Comparison of ENCODE assay signal across 10 cellular contexts in the genomic region with DNA sequence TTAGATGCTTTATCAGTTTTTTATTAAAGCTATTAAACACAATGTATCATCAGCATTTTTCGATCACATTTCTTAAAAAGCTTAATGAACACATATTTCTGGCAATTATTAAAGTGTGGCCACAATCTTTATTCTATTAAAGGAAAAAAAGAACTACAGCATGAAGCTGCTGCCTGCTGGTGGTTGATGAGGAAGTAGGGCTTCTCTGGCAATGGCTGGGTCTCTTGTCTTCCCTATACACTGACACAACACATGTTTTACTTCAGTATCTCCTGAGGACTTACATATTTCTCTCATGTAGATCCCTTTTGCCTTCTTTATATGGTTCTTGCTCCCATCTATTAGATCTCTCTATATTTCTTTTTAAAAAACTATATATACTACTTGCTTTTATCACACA.
DNase-seq lines count a peak whose midpoint lies in the region; ATAC-seq and TF ChIP-seq lines count a peak whose summit lies in the region.
"Had no signal": no experiment of that assay in that cellular context is flagged by ENCODE, and none has a peak within 500 bp of the region (broad histone marks: within the 10 kb centered on the region; RNA-seq: fewer than 3 reads in every experiment).

No MANE protein-coding gene starts in this region.

- in situ Hi-C loops in GM23248 (cut with MboI), result loop anchor here (10.0 kb wide), 2 partner anchors 139 to 279 kb away; no protein-coding TSS in a partner anchor

- POLR2A ChIA-PET in AG04450 (lab: Yijun Ruan, JAX), result no interaction called here

- H3K4me2 ChIP-seq in GM23248 (ENCODE audit: unreplicated experiment), result no peak overlapping the region

- no peaks in the 10 kb centered on the region for H3K4me1 ChIP-seq in GM23248 (ENCODE audit: insufficient read depth)
- H3K4me1 ChIP-seq in heart right ventricle, result peaks cover 0 to 22% (median 0%) of the 10 kb centered on the region in 9 donors
- no peaks in the 10 kb centered on the region for H3K4me1 ChIP-seq in upper lobe of left lung

- H3K36me3 ChIP-seq in GM23248 (ENCODE audit: low read depth) (no peaks in the 10 kb centered on the region), heart right ventricle (peaks cover 0 to 16% (median 0%) of the 10 kb centered on the region in 9 donors), upper lobe of left lung (no peaks in the 10 kb centered on the region)

- no peak for TF ChIP-seq EP300 in upper lobe of left lung (IDR thresholded peaks at IDR 0.05)

- no peak overlapping the region for H2AFZ ChIP-seq in GM23248

- H3K9me3 ChIP-seq in AG04450 (ENCODE audit: control insufficient read depth, insufficient read depth, low read length) (no peaks in the 10 kb centered on the region), GM23248 (ENCODE audit: low read depth) (no peaks in the 10 kb centered on the region), heart right ventricle (no peaks in the 10 kb centered on the region), upper lobe of left lung (no peaks in the 10 kb centered on the region)

- intact Hi-C loops in heart right ventricle (cut with DNase I), result loop anchor here in 7 of 10 donors (5.0 to 10.0 kb wide), 6 partner anchors 46 to 289 kb away; no protein-coding TSS in a partner anchor

- no peaks in the 10 kb centered on the region for H3K79me2 ChIP-seq in GM23248 (ENCODE audit: insufficient read depth)

- TF ChIP-seq CTCF in AG04450 (IDR thresholded peaks at IDR 0.05; ENCODE audit: low read depth, low read length) (peak; percentile 62), heart right ventricle (IDR thresholded peaks at IDR 0.05) (peak in 3 of 9 donors; percentile 25 to 37 (median 30)), upper lobe of left lung (IDR thresholded peaks at IDR 0.05) (no peak)

- no peaks in the 10 kb centered on the region for H3F3A ChIP-seq in GM23248 (ENCODE audit: insufficient read depth)

- WGBS in GM23248 (ENCODE audit: low coverage in 1 of 2, low lambda C conversion rate in 2 of 2, missing lambda C conversion rate in 2 of 2), 2 experiments, result 39 to 44% methylated on average over 1 of the region's 1 CpG
- WGBS in heart right ventricle, 2 donors, result 84 to 94% methylated on average over 1 of the region's 1 CpG
- 80 to 87% methylated on average over 1 of the region's 1 CpG for WGBS in upper lobe of left lung, 2 donors

- CTCF ChIA-PET in AG04450 (lab: Charles Lee), result interaction anchor here (0.6 to 9.0 kb wide), 61 partner anchors 9 to 675 kb away, joined by 3 to 187 read pairs (median 7); no protein-coding TSS in a partner anchor

- DNase-seq in AG04450 (ENCODE audit: low read depth, low spot score), result no peak
- DNase-seq in GM23248, result peak; percentile 14
- DNase-seq in SKM-1 (lab: John Stamatoyannopoulos, UW; ENCODE audit: unreplicated experiment), result peak; percentile 26
- no peak for DNase-seq in heart right ventricle
- no peak for DNase-seq in upper lobe of left lung
- no peak for DNase-seq in C1 segment of cervical spinal cord (lab: John Stamatoyannopoulos, UW)
- DNase-seq in GM03348 (ENCODE audit: low spot score), result no peak
- no peak for DNase-seq in activated CD4-positive, alpha-beta T cell treated with anti-CD3 and anti-CD28 coated beads for 1 hour
- DNase-seq: activated effector memory CD4-positive, alpha-beta T cell treated with Interleukin-2 at 50 U/mL for 16 hours; retina had no signal

- H3K27me3 ChIP-seq in AG04450 (ENCODE audit: control insufficient read depth, insufficient read depth, low read length), result no peaks in the 10 kb centered on the region
- no peaks in the 10 kb centered on the region for H3K27me3 ChIP-seq in GM23248 (replicated peaks; ENCODE audit: insufficient read depth)
- H3K27me3 ChIP-seq in heart right ventricle, result no peaks in the 10 kb centered on the region
- no peaks in the 10 kb centered on the region for H3K27me3 ChIP-seq in upper lobe of left lung

- no peak overlapping the region for H3K9ac ChIP-seq in GM23248

- no peak for TF ChIP-seq POLR2A in upper lobe of left lung (IDR thresholded peaks at IDR 0.05)

- H3K4me3 ChIP-seq in AG04450 (ENCODE audit: low read depth, low read length) (no peak overlapping the region), GM23248 (no peak overlapping the region), heart right ventricle (no peak overlapping the region), upper lobe of left lung (no peak overlapping the region)

- no peaks in the 10 kb centered on the region for H3K9me2 ChIP-seq in GM23248 (ENCODE audit: insufficient read depth)

- ATAC-seq in heart right ventricle (peak in 5 of 8 donors; percentile 44 to 56 (median 45)), upper lobe of left lung (ENCODE audit: low FRiP score in 2 of 2) (no peak)

- H3K27ac ChIP-seq in AG04450 (ENCODE audit: low read depth, low read length) (no peak overlapping the region), GM23248 (no peak overlapping the region), heart right ventricle (no peak overlapping the region), upper lobe of left lung (no peak overlapping the region)

- H4K20me1 ChIP-seq in GM23248 (ENCODE audit: insufficient read depth), result no peaks in the 10 kb centered on the region

Comparison
In these comparisons a context has a peak if more than half of its experiments do, and no peak if none do; other contexts are left out.
1. DNase-seq: peak in GM23248 (single experiment) and SKM-1 (single experiment); none in AG04450 (single experiment), heart right ventricle (0 of 2), upper lobe of left lung (0 of 2), C1 segment of cervical spinal cord (0 of 14), GM03348 (single experiment) and activated CD4-positive, alpha-beta T cell treated with anti-CD3 and anti-CD28 coated beads for 1 hour (single experiment).
2. ATAC-seq: peak in heart right ventricle (5 of 8); none in upper lobe of left lung (0 of 2).